23 cellular contexts compared by ENCODE assay signal in the genomic region with DNA sequence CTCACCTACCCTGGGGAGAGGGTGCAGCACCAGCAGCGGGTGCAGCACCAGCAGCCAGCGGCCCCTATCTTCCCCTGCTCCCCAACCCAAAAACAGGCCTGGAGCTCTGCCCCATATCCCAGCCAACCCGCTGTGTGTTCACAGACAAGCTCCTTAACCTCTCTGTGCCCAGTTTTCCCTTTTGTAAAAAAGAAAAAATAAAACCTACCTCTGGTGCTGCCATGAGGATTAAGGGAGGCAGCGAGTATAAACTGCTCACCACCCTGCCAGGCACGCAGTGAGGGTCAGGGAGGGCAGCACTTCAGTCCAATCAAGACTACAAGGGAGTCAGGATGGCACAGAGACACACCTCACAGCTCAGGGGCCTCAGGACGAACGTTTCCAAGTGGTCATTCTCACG.
A peak's percentile ranks its signal among the peaks of the same experiment; 100 is the strongest.
DNase-seq lines count a peak whose midpoint lies in the region; ATAC-seq, FAIRE-seq and TF ChIP-seq lines count a peak whose summit lies in the region.
"Had no signal": no experiment of that assay in that cellular context is flagged by ENCODE, and none has a peak within 500 bp of the region (broad histone marks: within the 10 kb centered on the region; RNA-seq: fewer than 3 reads in every experiment).

No MANE protein-coding gene starts in this region.

- H3K27ac ChIP-seq in HepG2 (ENCODE audit: extremely low read length, insufficient read depth, low read length) (no peak overlapping the region), right lobe of liver (no peak overlapping the region), neural progenitor cell (no peak overlapping the region)
- H3K27ac ChIP-seq: 22Rv1, GM23248 had no signal

- H3K27me3 ChIP-seq in HepG2 (ENCODE audit: control insufficient read depth in 1 of 2, insufficient read depth in 2 of 2, low read length in 2 of 2): no peaks in the 10 kb centered on the region
- H3K27me3 ChIP-seq in right lobe of liver: no peaks in the 10 kb centered on the region
- H3K27me3 ChIP-seq in NT2/D1 (ENCODE audit: insufficient read depth, insufficient read length): no peaks in the 10 kb centered on the region
- H3K27me3 ChIP-seq in neural progenitor cell: no peaks in the 10 kb centered on the region

- H3K9ac ChIP-seq in HepG2 (ENCODE audit: insufficient read depth, low read depth, low read length) (no peak overlapping the region), NT2/D1 (ENCODE audit: insufficient read length, low read depth) (peak overlapping the region; percentile 22), neural progenitor cell (no peak overlapping the region)
- H3K9ac ChIP-seq: GM23248 had no signal

- H3K79me2 ChIP-seq in HepG2 (ENCODE audit: insufficient read depth, low read length) (peaks cover 58% of the 10 kb centered on the region), neural progenitor cell (ENCODE audit: low read depth) (no peaks in the 10 kb centered on the region)

- intact Hi-C loops in HepG2 (cut with micrococcal nuclease; ENCODE audit: unreplicated experiment) (no loop called here), right lobe of liver (cut with DNase I) (no loop called here)

- TF ChIP-seq RAD21 in HepG2 (CRISPR knock-in tag; IDR thresholded peaks at IDR 0.05): no peak

- H3K9me3 ChIP-seq in HepG2 (ENCODE audit: low read length) (no peaks in the 10 kb centered on the region), right lobe of liver (no peaks in the 10 kb centered on the region), NT2/D1 (ENCODE audit: insufficient read depth, low read length) (no peaks in the 10 kb centered on the region), neural progenitor cell (ENCODE audit: low read depth) (no peaks in the 10 kb centered on the region)

- ATAC-seq in HepG2: no peak
- no peak for ATAC-seq in right lobe of liver

- peaks cover 0 to 11% of the 10 kb centered on the region in 2 experiments; a peak in 1 of 5 replicates for H3K36me3 ChIP-seq in HepG2 (replicated peaks in 1 of 2; ENCODE audit: control insufficient read depth in 1 of 2, insufficient read depth in 2 of 2, low read length in 2 of 2)
- H3K36me3 ChIP-seq in right lobe of liver: no peaks in the 10 kb centered on the region
- no peaks in the 10 kb centered on the region for H3K36me3 ChIP-seq in NT2/D1 (ENCODE audit: insufficient read depth, insufficient read length, low read length)
- H3K36me3 ChIP-seq in neural progenitor cell: no peaks in the 10 kb centered on the region

- DNase-seq in HepG2 (ENCODE audit: low spot score) (no peak), right lobe of liver (no peak), NT2/D1 (ENCODE audit: low read depth, low spot score) (no peak), neural progenitor cell (ENCODE audit: low spot score) (no peak), NCI-H2227 (lab: John Stamatoyannopoulos, UW; ENCODE audit: unreplicated experiment) (no peak), NCI-H2107 treated with DMSO at 0.1 percent for 48 hours (lab: John Stamatoyannopoulos, UW; ENCODE audit: unreplicated experiment) (no peak), HUDEP-2 (lab: John Stamatoyannopoulos, UW; ENCODE audit: unreplicated experiment in 76 of 76) (no peak)
- DNase-seq in activated CD4-positive, alpha-beta T cell treated with anti-CD3 and anti-CD28 coated beads for 4 hours: no peak
- DNase-seq: C1 segment of cervical spinal cord; Calu3; CD4-positive, alpha-beta memory T cell; COR-L47; DMS53; DND-41; GM23248; H7; HCEC 1CT had no signal

- CTCF ChIA-PET in HepG2 (lab: Yijun Ruan, JAX; ENCODE audit: low intra/inter-chr PET ratio, low total read pairs): no interaction called here

- H2AFZ ChIP-seq in HepG2 (ENCODE audit: low read length) (no peak overlapping the region), neural progenitor cell (replicated peaks) (no peak overlapping the region)
- H2AFZ ChIP-seq: GM23248 had no signal

- FAIRE-seq in HepG2 (lab: Jason Lieb, UNC): no peak
- FAIRE-seq: A204.1, G401.6, GM12892, H1 had no signal

- H3K27ac Mint-ChIP-seq in neural progenitor cell: peak overlapping the region; percentile 50
- H3K27ac Mint-ChIP-seq: B cell; CD4-positive, alpha-beta memory T cell had no signal

- H3K9me3 Mint-ChIP-seq in neural progenitor cell: no peaks in the 10 kb centered on the region
- H3K9me3 Mint-ChIP-seq: CD4-positive, alpha-beta memory T cell had no signal

- H3K4me3 ChIP-seq in HepG2 (replicated peaks in 1 of 3; ENCODE audit: insufficient read depth in 1 of 3, low read depth in 2 of 3, low read length in 3 of 3) (no peak overlapping the region), right lobe of liver (no peak overlapping the region), NT2/D1 (ENCODE audit: insufficient read length, low read depth) (no peak overlapping the region), neural progenitor cell (no peak overlapping the region)
- H3K4me3 ChIP-seq: GM23248 had no signal

- no peak overlapping the region for H3K4me2 ChIP-seq in HepG2 (ENCODE audit: low read depth, low read length)
- H3K4me2 ChIP-seq in neural progenitor cell: no peak overlapping the region

- H3K4me1 ChIP-seq in HepG2 (ENCODE audit: insufficient read depth, low read length): peaks cover 86% of the 10 kb centered on the region
- H3K4me1 ChIP-seq in right lobe of liver: peaks cover 0 to 50% (median 22%) of the 10 kb centered on the region in 4 donors
- peaks cover 10% of the 10 kb centered on the region for H3K4me1 ChIP-seq in NT2/D1 (ENCODE audit: insufficient read depth, insufficient read length)
- peaks cover 21% of the 10 kb centered on the region for H3K4me1 ChIP-seq in neural progenitor cell

- in situ Hi-C loops in HepG2 (cut with HindIII; ENCODE audit: extremely low pct_ligation_motif_present, low pct_unique_long_range_greater_than_20kb): no loop called here

- 97% methylated on average over 5 of the region's 8 CpGs for WGBS in HepG2 (ENCODE audit: low lambda C conversion rate)
- WGBS in right lobe of liver (ENCODE audit: insufficient coverage, low coverage, low lambda C conversion rate, missing lambda C conversion rate): 85% methylated on average over 4 of the region's 8 CpGs

- H3K4me1 Mint-ChIP-seq in neural progenitor cell: peaks cover 50% of the 10 kb centered on the region
- H3K4me1 Mint-ChIP-seq: CD4-positive, alpha-beta memory T cell had no signal

- H3K36me3 Mint-ChIP-seq in neural progenitor cell: no peaks in the 10 kb centered on the region
- H3K36me3 Mint-ChIP-seq: CD4-positive, alpha-beta memory T cell had no signal

- TF ChIP-seq POLR2A in HepG2 (IDR thresholded peaks at IDR 0.05; ENCODE audit: insufficient read depth in 1 of 2, low read depth in 2 of 2, low read length in 2 of 2) (no peak), right lobe of liver (IDR thresholded peaks at IDR 0.05) (no peak)

- peaks cover 5% of the 10 kb centered on the region for H3K27me3 Mint-ChIP-seq in neural progenitor cell (ENCODE audit: insufficient read depth, low read depth)

- POLR2A ChIA-PET in HepG2 (lab: Yijun Ruan, JAX): no interaction called here

- no peak overlapping the region for H3K4me3 Mint-ChIP-seq in neural progenitor cell
- H3K4me3 Mint-ChIP-seq: B cell; CD4-positive, alpha-beta memory T cell had no signal

- TF ChIP-seq EP300 in HepG2 (IDR thresholded peaks at IDR 0.05; ENCODE audit: low read depth in 2 of 2, low read length in 2 of 2): no peak
- TF ChIP-seq EP300 in HepG2 (CRISPR knock-in tag; IDR thresholded peaks at IDR 0.05; ENCODE audit: borderline replicate concordance): no peak

- H3F3A ChIP-seq in neural progenitor cell (ENCODE audit: low read depth): no peaks in the 10 kb centered on the region

- H4K20me1 ChIP-seq in HepG2 (ENCODE audit: insufficient read depth, low read length) (no peaks in the 10 kb centered on the region), neural progenitor cell (ENCODE audit: low read depth) (no peaks in the 10 kb centered on the region)

- BruUV-seq in HepG2 (replicated peaks; lab: Mats Ljungman, UMichigan): no TSS peak

- no peak for TF ChIP-seq CTCF in HepG2 (CRISPR knock-in tag; IDR thresholded peaks at IDR 0.05)
- no peak for TF ChIP-seq CTCF in right lobe of liver (IDR thresholded peaks at IDR 0.05)
- no peak for TF ChIP-seq CTCF in neural progenitor cell (IDR thresholded peaks at IDR 0.05)

TF ChIP-seq in HepG2, 621 proteins besides CTCF, POLR2A, EP300 and RAD21:
- TF ChIP-seq MAF1 (CRISPR knock-in tag; IDR thresholded peaks at IDR 0.05; ENCODE audit: borderline replicate concordance): no peak
- peak; percentile 93 for TF ChIP-seq ZNF768 (CRISPR knock-in tag; IDR thresholded peaks at IDR 0.05)
- TF ChIP-seq, protein P1, sequence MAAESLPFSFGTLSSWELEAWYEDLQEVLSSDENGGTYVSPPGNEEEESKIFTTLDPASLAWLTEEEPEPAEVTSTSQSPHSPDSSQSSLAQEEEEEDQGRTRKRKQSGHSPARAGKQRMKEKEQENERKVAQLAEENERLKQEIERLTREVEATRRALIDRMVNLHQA (CRISPR knock-in tag; IDR thresholded peaks at IDR 0.05): no peak
TF ChIP-seq in HepG2: peak in this region for 1.
